Comparison of ENCODE assay signal across 8 cellular contexts in genomic region chr15:89332446-89332845, GRCh38. TPM values are rescaled to one million over a fixed set of nuclear protein-coding genes. Genes with fewer than 3 reads are reported as not detected.
DNase-seq lines count a peak whose midpoint lies in the region; ATAC-seq, FAIRE-seq and TF ChIP-seq lines count a peak whose summit lies in the region.

No MANE protein-coding gene starts in this region.

- H3K27me3 ChIP-seq in cardiac muscle cell: no peaks in the 10 kb centered on the region
- no peaks in the 10 kb centered on the region for H3K27me3 ChIP-seq in thoracic aorta (replicated peaks; ENCODE audit: insufficient read depth)
- no peaks in the 10 kb centered on the region for H3K27me3 ChIP-seq in thyroid gland

- H3K36me3 ChIP-seq in cardiac muscle cell (peaks cover 50% of the 10 kb centered on the region), thoracic aorta (peaks cover 37% of the 10 kb centered on the region), thyroid gland (peaks cover 36 to 44% of the 10 kb centered on the region in 2 donors)

- H3K4me1 ChIP-seq in cardiac muscle cell (ENCODE audit: low read depth): no peaks in the 10 kb centered on the region
- H3K4me1 ChIP-seq in thoracic aorta (ENCODE audit: control insufficient read depth in 1 of 2, low read depth in 2 of 2): peaks cover 26 to 61% of the 10 kb centered on the region in 2 donors
- peaks cover 17 to 39% of the 10 kb centered on the region in 2 donors for H3K4me1 ChIP-seq in thyroid gland

- H3K9me3 ChIP-seq in cardiac muscle cell (ENCODE audit: low read depth) (no peaks in the 10 kb centered on the region), thoracic aorta (no peaks in the 10 kb centered on the region), thyroid gland (no peaks in the 10 kb centered on the region)

- no peak for FAIRE-seq in H54 (lab: Jason Lieb, UNC)

- peak; percentile 32 to 37 for DNase-seq in cardiac muscle cell (ENCODE audit: low read depth in 1 of 2, low spot score in 1 of 2)
- DNase-seq in left cardiac atrium: no peak
- peak; percentile 48 for DNase-seq in RKO (ENCODE audit: low spot score)
- DNase-seq in erythroblast (lab: John Stamatoyannopoulos, UW): peak; percentile 42 to 57
- no peak for DNase-seq in thoracic aorta (ENCODE audit: low spot score)
- no peak for DNase-seq in cerebellar nuclear complex (lab: John Stamatoyannopoulos, UW)
- DNase-seq in H54 (ENCODE audit: insufficient read length, low spot score): no peak
- DNase-seq in thyroid gland: no peak

- no peak overlapping the region for H3K4me3 ChIP-seq in cardiac muscle cell
- no peak overlapping the region for H3K4me3 ChIP-seq in thoracic aorta
- no peak overlapping the region for H3K4me3 ChIP-seq in thyroid gland (replicated peaks in 1 of 3)

- H3K27ac ChIP-seq in cardiac muscle cell (no peak overlapping the region), thoracic aorta (no peak overlapping the region), thyroid gland (no peak overlapping the region)

- TF ChIP-seq POLR2A in erythroblast (IDR thresholded peaks at IDR 0.05; ENCODE audit: low read length): no peak
- TF ChIP-seq POLR2A in H54 (IDR thresholded peaks at IDR 0.05; ENCODE audit: low read depth, low read length): no peak
- TF ChIP-seq POLR2A in thyroid gland (IDR thresholded peaks at IDR 0.05): no peak

- ATAC-seq in left cardiac atrium (no peak), thoracic aorta (ENCODE audit: insufficient number of reproducible peaks, low FRiP score, low read depth) (no peak)

- WGBS in thyroid gland, 2 donors: 27 to 38% methylated on average over 10 of the region's 10 CpGs

- TF ChIP-seq CTCF in cardiac muscle cell (IDR thresholded peaks at IDR 0.05; ENCODE audit: low read depth, low read length) (peak; percentile 44), thoracic aorta (IDR thresholded peaks at IDR 0.05) (peak; percentile 25), thyroid gland (IDR thresholded peaks at IDR 0.05) (peak in 1 of 6 experiments; percentile 24)

- intact Hi-C loops in left cardiac atrium (cut with DNase I): no loop called here
- intact Hi-C loops in thyroid gland (cut with DNase I): no loop called here

RNA-seq across cellular contexts. Expression of gene POLG, which starts 2.2 kb away (rescaled TPM):
- total RNA-seq in cardiac muscle cell: 56.2 and 63.9 TPM in 2 replicates
- 47.3 and 53.5 TPM in 2 replicates for polyA plus RNA-seq in cardiac muscle cell
- total RNA-seq in left cardiac atrium: 10 to 100 TPM; 35.3 to 39.3 TPM
- 10 to 100 TPM; 89.2 to 89.8 TPM for total RNA-seq in thoracic aorta
- total RNA-seq in thyroid gland: 10 to 100 TPM; 31.2 to 78.8 (median 61.0) TPM

Comparison
In these comparisons a context has a peak if more than half of its experiments do, and no peak if none do; other contexts are left out.
1. DNase-seq: peak in cardiac muscle cell (2 of 2), RKO (single experiment) and erythroblast (2 of 2); none in left cardiac atrium (single experiment), thoracic aorta (single experiment), cerebellar nuclear complex (0 of 2), H54 (single experiment) and thyroid gland (0 of 2).